20 cellular contexts compared by ENCODE assay signal in the genomic region with DNA sequence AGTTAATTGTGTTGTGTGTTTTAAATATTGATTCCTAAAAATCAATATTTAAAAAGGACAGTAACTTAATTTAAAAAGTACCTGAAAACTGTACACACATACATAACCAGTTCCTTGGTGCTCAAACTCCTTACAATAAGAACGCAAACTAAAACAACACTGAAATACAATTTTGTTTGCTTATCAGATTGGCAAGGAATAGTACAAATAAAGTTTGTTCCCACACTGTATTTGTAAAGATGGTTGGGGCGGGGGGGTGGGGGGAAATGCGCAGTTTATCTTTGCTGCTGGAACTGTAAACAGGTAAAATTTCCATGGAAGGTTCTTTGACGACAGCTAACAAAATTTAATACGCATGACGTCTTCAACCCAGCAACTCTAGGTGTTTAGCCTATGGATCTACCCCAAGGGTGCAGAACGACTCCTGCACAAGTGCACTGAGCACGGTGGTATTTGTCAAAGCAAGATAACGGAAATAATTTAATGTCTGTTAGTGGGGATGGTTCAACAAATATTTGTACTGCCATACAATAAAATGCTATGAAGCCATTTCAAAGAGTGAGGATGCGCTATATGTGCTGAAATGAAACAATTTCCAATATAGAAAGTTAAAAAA.
DNase-seq lines count a peak whose midpoint lies in the region; ATAC-seq, FAIRE-seq and TF ChIP-seq lines count a peak whose summit lies in the region.
"Had no signal": no experiment of that assay in that cellular context is flagged by ENCODE, and none has a peak within 500 bp of the region (broad histone marks: within the 10 kb centered on the region; RNA-seq: fewer than 3 reads in every experiment).

No MANE protein-coding gene starts in this region.

- BruUV-seq in K562 (replicated peaks; lab: Mats Ljungman, UMichigan) = no TSS peak

- H3K79me2 ChIP-seq in GM23338 (replicated peaks; ENCODE audit: insufficient read depth) (no peaks in the 10 kb centered on the region), K562 (ENCODE audit: control insufficient read depth, insufficient read depth, low read length) (no peaks in the 10 kb centered on the region)

- H3K27ac ChIP-seq in GM23338 (ENCODE audit: low read depth) (no peak overlapping the region), HEK293 (ENCODE audit: extremely low read depth, low read depth, low read length) (no peak overlapping the region), K562 (ENCODE audit: extremely low read depth, low read depth, low read length) (no peak overlapping the region), stomach smooth muscle (ENCODE audit: low read length) (peak overlapping the region; percentile 37)
- H3K27ac ChIP-seq: A549, GM23248 had no signal

- H3K9me3 Mint-ChIP-seq in GM23338 = no peaks in the 10 kb centered on the region; the same call in 2 of the 3 replicates
- H3K9me3 Mint-ChIP-seq: CD4-positive, alpha-beta T cell; HFFc6; IgD-negative memory B cell had no signal

- no peak for TF ChIP-seq CTCF in GM23338 (conservative IDR thresholded peaks at IDR 0.05; ENCODE audit: low read depth in 2 of 2)
- no peak for TF ChIP-seq CTCF in HEK293 (tag by site-specific recombination; IDR thresholded peaks at IDR 0.05)
- TF ChIP-seq CTCF in K562 (IDR thresholded peaks at IDR 0.05 in 2 of 3, conservative IDR thresholded peaks at IDR 0.05 in 1 of 3; ENCODE audit: insufficient read depth in 2 of 3, low read depth in 1 of 3, low read length in 3 of 3) = no peak

- H3K9ac ChIP-seq in K562 (ENCODE audit: insufficient read depth in 1 of 2, low read depth in 2 of 2, low read length in 2 of 2) = no peak overlapping the region
- no peak overlapping the region for H3K9ac ChIP-seq in stomach smooth muscle (ENCODE audit: low read length in 2 of 2)
- H3K9ac ChIP-seq: GM23248 had no signal

- peak overlapping the region; percentile 81 for H3K4me2 ChIP-seq in GM23338
- H3K4me2 ChIP-seq in K562 (ENCODE audit: insufficient read depth, low read length) = no peak overlapping the region
- H3K4me2 ChIP-seq: A549 had no signal

- peaks cover 38% of the 10 kb centered on the region for H3K4me1 Mint-ChIP-seq in GM23338

- POLR2A ChIA-PET in HEK293 (lab: Yijun Ruan, JAX) = no interaction called here
- POLR2A ChIA-PET in K562 (lab: Yijun Ruan, JAX) = no interaction called here

- no peaks in the 10 kb centered on the region for H3K9me1 ChIP-seq in K562 (ENCODE audit: control insufficient read depth, insufficient read depth, low read length)

- H3F3A ChIP-seq in GM23338 (replicated peaks; ENCODE audit: low read depth) = 0 out of 2 replicates have a peak, but pooled peaks cover 4% of the 10 kb centered on the region

- peaks cover 26% of the 10 kb centered on the region for H3K27me3 ChIP-seq in GM23338 (ENCODE audit: insufficient read depth)
- peaks cover 10 to 30% of the 10 kb centered on the region in 2 experiments; a peak in 4 of 5 replicates for H3K27me3 ChIP-seq in K562 (ENCODE audit: control insufficient read depth in 2 of 2, insufficient read depth in 2 of 2, low read length in 2 of 2)
- H3K27me3 ChIP-seq in stomach smooth muscle (ENCODE audit: control insufficient read depth in 1 of 2, insufficient read depth in 2 of 2, low read length in 2 of 2) = peaks cover 7 to 8% of the 10 kb centered on the region in 2 donors

- peaks cover 10% of the 10 kb centered on the region for H3K27me3 Mint-ChIP-seq in GM23338 (ENCODE audit: insufficient read depth, low read depth, poor library complexity)

- peaks cover 5% of the 10 kb centered on the region; the same call in 1 of the 2 replicates for H3K9me2 ChIP-seq in GM23338 (ENCODE audit: insufficient read depth)

- no peak for ATAC-seq in GM23338
- ATAC-seq in K562 = no peak

- no peaks in the 10 kb centered on the region for H3K9me3 ChIP-seq in HEK293 (ENCODE audit: control insufficient read depth, insufficient read depth, low read depth, low read length)
- no peaks in the 10 kb centered on the region for H3K9me3 ChIP-seq in K562 (replicated peaks; ENCODE audit: control insufficient read depth, insufficient read depth, low read depth, low read length)
- no peaks in the 10 kb centered on the region for H3K9me3 ChIP-seq in stomach smooth muscle (ENCODE audit: control insufficient read depth in 2 of 2, low read length in 2 of 2)
- H3K9me3 ChIP-seq: A549 had no signal

- peaks cover 39% of the 10 kb centered on the region for H3K4me1 ChIP-seq in GM23338 (ENCODE audit: insufficient read depth)
- H3K4me1 ChIP-seq in HEK293 (ENCODE audit: control insufficient read depth, insufficient read depth, low read length) = no peaks in the 10 kb centered on the region
- H3K4me1 ChIP-seq in K562 (replicated peaks in 1 of 2; ENCODE audit: control insufficient read depth in 2 of 2, insufficient read depth in 2 of 2, low read length in 2 of 2) = peaks cover 0 to 15% of the 10 kb centered on the region in 2 experiments; a peak in 2 of 5 replicates
- peaks cover 12% of the 10 kb centered on the region for H3K4me1 ChIP-seq in stomach smooth muscle (ENCODE audit: control insufficient read depth, insufficient read depth, low read length)
- H3K4me1 ChIP-seq: A549 had no signal

- no peak for TF ChIP-seq POLR2A in K562 (conservative IDR thresholded peaks at IDR 0.05)

- no peak for TF ChIP-seq EP300 in K562 (IDR thresholded peaks at IDR 0.05; ENCODE audit: low read length)

- H3K4me3 Mint-ChIP-seq in GM23338 = no peak overlapping the region; the same call in 2 of the 3 replicates
- H3K4me3 Mint-ChIP-seq: CD4-positive, alpha-beta T cell; HFFc6; IgD-negative memory B cell had no signal

- H3K27ac Mint-ChIP-seq in GM23338 = no peak overlapping the region
- H3K27ac Mint-ChIP-seq: CD4-positive, alpha-beta T cell; HFFc6; IgD-negative memory B cell had no signal

- intact Hi-C loops in K562 (cut with micrococcal nuclease) = loop anchor here (5.0 to 10.0 kb wide), 2 partner anchors 95 to 608 kb away; a partner anchor contains a TSS

- WGBS in K562 (ENCODE audit: insufficient coverage, low coverage, missing lambda C conversion rate) = 0% methylated on average over 9 of the region's 10 CpGs

- in situ Hi-C loops in K562 (cut with MboI) = loop anchor here (10.0 to 25.0 kb wide), 2 partner anchors 252 to 345 kb away; no protein-coding TSS in a partner anchor

- CTCF ChIA-PET in HEK293 (lab: Yijun Ruan, JAX) = interaction anchor here (0.7 kb wide), 1 partner anchor 10 kb away, joined by 3 read pairs; no protein-coding TSS in a partner anchor
- CTCF ChIA-PET in K562 (lab: Yijun Ruan, JAX; ENCODE audit: low intra/inter-chr PET ratio) = no interaction called here

- H3K36me3 ChIP-seq in GM23338 (ENCODE audit: insufficient read depth) = no peaks in the 10 kb centered on the region
- no peaks in the 10 kb centered on the region for H3K36me3 ChIP-seq in HEK293 (ENCODE audit: control insufficient read depth in 2 of 2, insufficient read depth in 1 of 2, low read length in 2 of 2)
- H3K36me3 ChIP-seq in K562 (ENCODE audit: control insufficient read depth, insufficient read depth, low read length) = no peaks in the 10 kb centered on the region
- H3K36me3 ChIP-seq in stomach smooth muscle (ENCODE audit: control insufficient read depth in 2 of 2, insufficient read depth in 2 of 2, low read length in 2 of 2) = no peaks in the 10 kb centered on the region

- no peak for FAIRE-seq in K562 (lab: Jason Lieb, UNC)
- FAIRE-seq: A549, GM12892, GM18507, H54, HTR-8/SVneo had no signal

- no peaks in the 10 kb centered on the region for H3K36me3 Mint-ChIP-seq in GM23338 (ENCODE audit: low read depth)
- H3K36me3 Mint-ChIP-seq: IgD-negative memory B cell had no signal

- H3K4me3 ChIP-seq in GM23338 (0 out of 2 replicates have a peak overlapping the region, but pooled peaks have one; percentile 6), HEK293 (ENCODE audit: low read depth, low read length) (no peak overlapping the region), K562 (no peak overlapping the region), stomach smooth muscle (ENCODE audit: low read length in 2 of 2) (no peak overlapping the region)
- H3K4me3 ChIP-seq: A549, GM23248 had no signal

- TF ChIP-seq RAD21 in K562 (CRISPR knock-in tag; conservative IDR thresholded peaks at IDR 0.05 in 1 of 2, IDR thresholded peaks at IDR 0.05 in 1 of 2) = no peak

- no peak overlapping the region for H2AFZ ChIP-seq in GM23338
- no peak overlapping the region for H2AFZ ChIP-seq in K562 (ENCODE audit: low read depth, low read length)
- H2AFZ ChIP-seq: GM23248 had no signal

- H4K20me1 ChIP-seq in GM23338 (replicated peaks; ENCODE audit: insufficient read depth) (no peaks in the 10 kb centered on the region), K562 (replicated peaks; ENCODE audit: control insufficient read depth, insufficient read depth, low read length) (no peaks in the 10 kb centered on the region)

- DNase-seq in GM23338 (ENCODE audit: low spot score) (no peak), K562 (ENCODE audit: extremely low read depth in 1 of 4, low spot score in 3 of 4) (no peak), islet precursor cell (no peak), T-helper 2 cell (no peak)
- DNase-seq: AML-193; CD4-positive, alpha-beta T cell; DMS153; DMS79; GDM1; GM23248; HCEC 1CT; HFFc6 had no signal

TF ChIP-seq in GM23338, 12 proteins besides CTCF, POLR2A, EP300 and RAD21 (continues in another document):
- no peak for TF ChIP-seq NANOG (IDR thresholded peaks at IDR 0.05; ENCODE audit: borderline replicate concordance)
- no peak for TF ChIP-seq JUNB (IDR thresholded peaks at IDR 0.05; ENCODE audit: unreplicated experiment)
- TF ChIP-seq STAT1 (IDR thresholded peaks at IDR 0.05; ENCODE audit: unreplicated experiment) = no peak
- TF ChIP-seq CREB1 (CRISPR knock-in tag; IDR thresholded peaks at IDR 0.05; ENCODE audit: low read depth) = no peak
- no peak for TF ChIP-seq ZNF114 (CRISPR knock-in tag; IDR thresholded peaks at IDR 0.05)

TF ChIP-seq in HEK293, 187 proteins besides CTCF, POLR2A, EP300 and RAD21:
- TF ChIP-seq ZNF600 (tag by site-specific recombination; IDR thresholded peaks at IDR 0.05) = peak; percentile 59
- TF ChIP-seq ZNF530 (tag by site-specific recombination; IDR thresholded peaks at IDR 0.05; ENCODE audit: low read depth) = no peak

TF ChIP-seq in K562, 482 proteins besides CTCF, POLR2A, EP300 and RAD21 (continues in another document):
- TF ChIP-seq ZNF644 (tag; IDR thresholded peaks at IDR 0.05; ENCODE audit: low read depth) (no peak), CBX5 (IDR thresholded peaks at IDR 0.05; ENCODE audit: borderline replicate concordance, low read depth) (no peak), ZNF24 (IDR thresholded peaks at IDR 0.05) (no peak)
- TF ChIP-seq, protein P1, sequence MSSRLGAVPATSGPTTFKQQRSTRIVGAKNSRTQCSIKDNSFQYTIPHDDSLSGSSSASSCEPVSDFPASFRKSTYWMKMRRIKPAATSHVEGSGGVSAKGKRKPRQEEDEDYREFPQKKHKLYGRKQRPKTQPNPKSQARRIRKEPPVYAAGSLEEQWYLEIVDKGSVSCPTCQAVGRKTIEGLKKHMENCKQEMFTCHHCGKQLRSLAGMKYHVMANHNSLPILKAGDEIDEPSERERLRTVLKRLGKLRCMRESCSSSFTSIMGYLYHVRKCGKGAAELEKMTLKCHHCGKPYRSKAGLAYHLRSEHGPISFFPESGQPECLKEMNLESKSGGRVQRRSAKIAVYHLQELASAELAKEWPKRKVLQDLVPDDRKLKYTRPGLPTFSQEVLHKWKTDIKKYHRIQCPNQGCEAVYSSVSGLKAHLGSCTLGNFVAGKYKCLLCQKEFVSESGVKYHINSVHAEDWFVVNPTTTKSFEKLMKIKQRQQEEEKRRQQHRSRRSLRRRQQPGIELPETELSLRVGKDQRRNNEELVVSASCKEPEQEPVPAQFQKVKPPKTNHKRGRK (tag; IDR thresholded peaks at IDR 0.05) = no peak
